16 cellular contexts compared by ENCODE assay signal in genomic region chr17:55330344-55330933, GRCh38.
DNase-seq lines count a peak whose midpoint lies in the region; ATAC-seq and TF ChIP-seq lines count a peak whose summit lies in the region.
"Had no signal": no experiment of that assay in that cellular context is flagged by ENCODE, and none has a peak within 500 bp of the region (broad histone marks: within the 10 kb centered on the region; RNA-seq: fewer than 3 reads in every experiment).

No MANE protein-coding gene starts in this region.

- H3K36me3 ChIP-seq in right lobe of liver (no peaks in the 10 kb centered on the region), trophoblast cell (ENCODE audit: control insufficient read depth in 1 of 2, insufficient read depth in 2 of 2, low read length in 2 of 2) (no peaks in the 10 kb centered on the region), heart left ventricle (no peaks in the 10 kb centered on the region), GM23248 (ENCODE audit: low read depth) (no peaks in the 10 kb centered on the region)
- H3K36me3 ChIP-seq: BE2C had no signal

- no peak for TF ChIP-seq POLR2A in right lobe of liver (IDR thresholded peaks at IDR 0.05)
- no peak for TF ChIP-seq POLR2A in heart left ventricle (IDR thresholded peaks at IDR 0.05)

- DNase-seq in left colon (no peak), right lobe of liver (no peak), trophoblast cell (peak; percentile 71 to 93), heart left ventricle (no peak), SIG-M5 (lab: John Stamatoyannopoulos, UW) (no peak), GM23248 (no peak)
- no peak for DNase-seq in stimulated activated CD8-positive, alpha-beta memory T cell treated with anti-CD3 and anti-CD28 coated beads, Interleukin-4, amount 100 ng/mL, for 48 hours
- DNase-seq: ACHN; BE2C; C1 segment of cervical spinal cord; CD4-positive, CD25-positive, alpha-beta regulatory T cell; CD8-positive, alpha-beta memory T cell; COR-L47; DMS79; GDM1; H9 had no signal

- H3K79me2 ChIP-seq in trophoblast cell (ENCODE audit: control insufficient read depth, insufficient read depth, low read length, poor library complexity) (no peaks in the 10 kb centered on the region), GM23248 (ENCODE audit: insufficient read depth) (no peaks in the 10 kb centered on the region)

- no peak overlapping the region for H2BK120ac ChIP-seq in trophoblast cell (ENCODE audit: insufficient read depth, low read length, poor library complexity)

- H3K4ac ChIP-seq in trophoblast cell (ENCODE audit: low read depth, low read length): no peak overlapping the region

- intact Hi-C loops in left colon (cut with DNase I, micrococcal nuclease): no loop called here
- intact Hi-C loops in right lobe of liver (cut with DNase I): no loop called here
- intact Hi-C loops in heart left ventricle (cut with DNase I): no loop called here

- H3K9ac ChIP-seq in trophoblast cell (ENCODE audit: low read length): no peak overlapping the region
- H3K9ac ChIP-seq in GM23248: no peak overlapping the region

- in situ Hi-C loops in GM23248 (cut with MboI): no loop called here

- WGBS in right lobe of liver (ENCODE audit: insufficient coverage, low coverage, low lambda C conversion rate, missing lambda C conversion rate): 28% methylated on average over 3 of the region's 8 CpGs
- no CpG with 5 or more reads among the region's 8 CpGs for WGBS in trophoblast cell (ENCODE audit: extremely low coverage, insufficient coverage, insufficient read length)
- WGBS in heart left ventricle, 4 donors: 86 to 93% (median 93%) methylated on average over 8 of the region's 8 CpGs
- WGBS in GM23248 (ENCODE audit: low coverage in 1 of 2, low lambda C conversion rate in 2 of 2, missing lambda C conversion rate in 2 of 2), 2 experiments: 86 to 87% methylated on average over 8 of the region's 8 CpGs

- H2AK5ac ChIP-seq in trophoblast cell (ENCODE audit: low read length): no peak overlapping the region

- no peaks in the 10 kb centered on the region for H3K9me2 ChIP-seq in GM23248 (ENCODE audit: insufficient read depth)

- no peak overlapping the region for H3K23ac ChIP-seq in trophoblast cell (ENCODE audit: low read length)

- no peak overlapping the region for H3K18ac ChIP-seq in trophoblast cell (ENCODE audit: low read length)

- no peak overlapping the region for H2AFZ ChIP-seq in trophoblast cell (ENCODE audit: insufficient read depth, low read length, poor library complexity)
- no peak overlapping the region for H2AFZ ChIP-seq in GM23248

- H4K12ac ChIP-seq in trophoblast cell (ENCODE audit: low read depth, low read length): no peak overlapping the region

- H3K27me3 ChIP-seq in right lobe of liver (no peaks in the 10 kb centered on the region), trophoblast cell (ENCODE audit: insufficient read depth, low read length) (no peaks in the 10 kb centered on the region), heart left ventricle (no peaks in the 10 kb centered on the region), GM23248 (replicated peaks; ENCODE audit: insufficient read depth) (no peaks in the 10 kb centered on the region)
- H3K27me3 ChIP-seq: BE2C had no signal

- no peak overlapping the region for H4K8ac ChIP-seq in trophoblast cell (ENCODE audit: low read depth, low read length)

- H3K4me2 ChIP-seq in trophoblast cell (ENCODE audit: low read length): no peak overlapping the region
- no peak overlapping the region for H3K4me2 ChIP-seq in GM23248 (ENCODE audit: unreplicated experiment)

- peaks cover 0 to 6% (median 0%) of the 10 kb centered on the region in 4 donors for H3K4me1 ChIP-seq in right lobe of liver
- peaks cover 0 to 4% of the 10 kb centered on the region in 2 experiments for H3K4me1 ChIP-seq in trophoblast cell (ENCODE audit: control insufficient read depth in 1 of 2, insufficient read depth in 2 of 2, low read length in 2 of 2)
- no peaks in the 10 kb centered on the region for H3K4me1 ChIP-seq in heart left ventricle
- peaks cover 7% of the 10 kb centered on the region; the same call in 1 of the 2 replicates for H3K4me1 ChIP-seq in GM23248 (ENCODE audit: insufficient read depth)
- H3K4me1 ChIP-seq: BE2C had no signal

- H2BK12ac ChIP-seq in trophoblast cell (ENCODE audit: low read length): no peak overlapping the region

- H3K4me3 ChIP-seq in right lobe of liver: no peak overlapping the region
- no peak overlapping the region for H3K4me3 ChIP-seq in trophoblast cell (ENCODE audit: low read depth, low read length)
- H3K4me3 ChIP-seq in heart left ventricle: no peak overlapping the region
- H3K4me3 ChIP-seq in GM23248: no peak overlapping the region

- H2BK5ac ChIP-seq in trophoblast cell (ENCODE audit: low read depth, low read length, poor library complexity): no peak overlapping the region

- no peak overlapping the region for H4K91ac ChIP-seq in trophoblast cell (ENCODE audit: low read depth, low read length)

- no peaks in the 10 kb centered on the region for H4K20me1 ChIP-seq in GM23248 (ENCODE audit: insufficient read depth)

- ATAC-seq in left colon: peak; percentile 77
- peak; percentile 47 to 81 (median 60) for ATAC-seq in right lobe of liver
- ATAC-seq in heart left ventricle: no peak

- H3K9me3 ChIP-seq in right lobe of liver: no peaks in the 10 kb centered on the region
- no peaks in the 10 kb centered on the region for H3K9me3 ChIP-seq in trophoblast cell (ENCODE audit: insufficient read depth, low read depth, low read length)
- no peaks in the 10 kb centered on the region for H3K9me3 ChIP-seq in heart left ventricle
- H3K9me3 ChIP-seq in GM23248 (ENCODE audit: low read depth): no peaks in the 10 kb centered on the region
- H3K9me3 ChIP-seq: BE2C had no signal

- no peak overlapping the region for H3K14ac ChIP-seq in trophoblast cell (ENCODE audit: low read length)

- no peaks in the 10 kb centered on the region for H3K79me1 ChIP-seq in trophoblast cell (ENCODE audit: low read length)

- TF ChIP-seq CTCF in right lobe of liver (IDR thresholded peaks at IDR 0.05) (no peak), heart left ventricle (IDR thresholded peaks at IDR 0.05) (no peak)

- no peak overlapping the region for H3K27ac ChIP-seq in right lobe of liver
- H3K27ac ChIP-seq in trophoblast cell (ENCODE audit: low read depth, low read length): no peak overlapping the region
- no peak overlapping the region for H3K27ac ChIP-seq in heart left ventricle
- no peak overlapping the region for H3K27ac ChIP-seq in GM23248

- peaks cover 8% of the 10 kb centered on the region; the same call in 1 of the 2 replicates for H3F3A ChIP-seq in GM23248 (ENCODE audit: insufficient read depth)

Comparison
In these comparisons a context has a peak if more than half of its experiments do, and no peak if none do; other contexts are left out.
1. ATAC-seq: peak in left colon (single experiment) and right lobe of liver (4 of 4); none in heart left ventricle (0 of 4).
2. DNase-seq: peak in trophoblast cell (2 of 2); none in left colon (0 of 2), right lobe of liver (0 of 3), heart left ventricle (0 of 5), SIG-M5 (single experiment), GM23248 (single experiment) and stimulated activated CD8-positive, alpha-beta memory T cell treated with anti-CD3 and anti-CD28 coated beads, Interleukin-4, amount 100 ng/mL, for 48 hours (single experiment).